ENCODE assay signal across 25 cellular contexts in the genomic region with DNA sequence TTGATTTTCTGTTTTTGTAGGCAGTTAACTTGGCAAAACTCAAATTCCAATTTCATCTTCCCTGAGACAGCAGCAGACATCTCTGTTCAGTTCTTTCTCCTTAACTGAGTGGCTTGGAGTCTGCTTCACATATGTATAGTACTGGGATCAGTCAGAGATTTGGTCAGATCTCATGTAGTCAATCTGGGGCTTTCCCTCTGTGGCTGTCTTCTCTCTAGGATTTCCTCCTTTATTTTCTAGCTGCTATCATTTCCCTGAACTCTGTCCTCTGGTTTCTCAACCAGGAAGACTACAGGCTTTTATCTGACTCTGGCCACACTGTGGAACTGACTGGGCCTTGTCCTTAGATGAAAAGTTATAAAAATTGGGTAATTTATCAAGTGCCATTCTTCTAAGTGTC.
DNase-seq lines count a peak whose midpoint lies in the region; ATAC-seq and TF ChIP-seq lines count a peak whose summit lies in the region.
"Had no signal": no experiment of that assay in that cellular context is flagged by ENCODE, and none has a peak within 500 bp of the region (broad histone marks: within the 10 kb centered on the region; RNA-seq: fewer than 3 reads in every experiment).

No MANE protein-coding gene starts in this region.

- H3K4me3 ChIP-seq in hepatocyte (no peak overlapping the region), liver (ENCODE audit: low read depth in 1 of 3, low read length in 3 of 3) (no peak overlapping the region), stomach (no peak overlapping the region)
- H3K4me3 ChIP-seq: GM23248 had no signal

- H3K9me2 ChIP-seq in hepatocyte (replicated peaks; ENCODE audit: insufficient read depth) = no peaks in the 10 kb centered on the region

- H3K4me1 ChIP-seq in hepatocyte (ENCODE audit: insufficient read depth) = peaks cover 11% of the 10 kb centered on the region
- no peaks in the 10 kb centered on the region for H3K4me1 ChIP-seq in liver (ENCODE audit: control insufficient read depth in 4 of 4, insufficient read depth in 4 of 4, low read length in 3 of 4)
- H3K4me1 ChIP-seq in stomach = peaks cover 0 to 16% (median 4%) of the 10 kb centered on the region in 4 donors

- H3K27ac Mint-ChIP-seq in CD4-positive, alpha-beta T cell = no peak overlapping the region
- H3K27ac Mint-ChIP-seq: CD4-positive, CD25-positive, alpha-beta regulatory T cell; H9 had no signal

- peak; percentile 43 for ATAC-seq in HG02610 (IDR thresholded peaks at IDR 0.05; ENCODE audit: unreplicated experiment)
- ATAC-seq in CD4-positive, alpha-beta T cell (ENCODE audit: poor library complexity) = no peak
- ATAC-seq: Panc1 had no signal

- H3K36me3 ChIP-seq in hepatocyte (replicated peaks; ENCODE audit: insufficient read depth, low read depth) (no peaks in the 10 kb centered on the region), liver (ENCODE audit: control insufficient read depth in 4 of 4, insufficient read depth in 3 of 4, low read depth in 1 of 4, low read length in 3 of 4) (no peaks in the 10 kb centered on the region), stomach (no peaks in the 10 kb centered on the region)

- no peak overlapping the region for H3K9ac ChIP-seq in liver (ENCODE audit: low read depth in 1 of 2, low read length in 2 of 2)
- H3K9ac ChIP-seq: GM23248, KMS-11 had no signal

- H3K9me3 Mint-ChIP-seq in CD4-positive, alpha-beta T cell = peaks cover 6% of the 10 kb centered on the region

- peak; percentile 38 for DNase-seq in amniotic epithelial cell (ENCODE audit: low read depth)
- peak; percentile 11 for DNase-seq in hepatocyte (ENCODE audit: low spot score)
- no peak for DNase-seq in stomach
- no peak for DNase-seq in islet precursor cell
- no peak for DNase-seq in CD4-positive, alpha-beta T cell
- DNase-seq in activated CD4-positive, alpha-beta T cell treated with anti-CD3 and anti-CD28 coated beads for 4 hours = no peak
- DNase-seq: CD4-positive, CD25-positive, alpha-beta regulatory T cell; COR-L47; DMS 273 treated with DMSO at 0.1 percent for 48 hours; DMS79 treated with DMSO at 0.1 percent for 48 hours; GM23248; H9; IMR-90; NCI-H1105; NCI-H146; NCI-H2029; NCI-H226; NCI-H510A treated with DMSO at 0.1 percent for 48 hours; NCI-H748 treated with DMSO at 0.1 percent for 48 hours; NK-92 treated with Interleukin-12 subunit alpha and Interleukin-12 subunit beta, amount 100 ng/mL, for 24 hours; SIG-M5 had no signal

- no peak for TF ChIP-seq POLR2A in stomach (IDR thresholded peaks at IDR 0.05)

- peak in 1 of 2 donors; percentile 23 for TF ChIP-seq RAD21 in liver (IDR thresholded peaks at IDR 0.05)

- no peaks in the 10 kb centered on the region for H3K27me3 ChIP-seq in hepatocyte
- no peaks in the 10 kb centered on the region for H3K27me3 ChIP-seq in liver (ENCODE audit: control insufficient read depth in 4 of 4, insufficient read depth in 4 of 4, low read length in 3 of 4)
- H3K27me3 ChIP-seq in stomach = peaks cover 0 to 7% (median 0%) of the 10 kb centered on the region in 3 donors
- peaks cover 4% of the 10 kb centered on the region for H3K27me3 ChIP-seq in CD4-positive, alpha-beta T cell (ENCODE audit: control insufficient read depth, insufficient read depth, low read length)

- no peaks in the 10 kb centered on the region for H3K4me1 Mint-ChIP-seq in CD4-positive, alpha-beta T cell (ENCODE audit: low read depth)
- H3K4me1 Mint-ChIP-seq: CD4-positive, CD25-positive, alpha-beta regulatory T cell; H9 had no signal

- CTCF ChIA-PET in CD4-positive, alpha-beta T cell (lab: Charles Lee) = no interaction called here

- TF ChIP-seq CTCF in hepatocyte (IDR thresholded peaks at IDR 0.05; ENCODE audit: poor library complexity) (no peak), liver (IDR thresholded peaks at IDR 0.05; ENCODE audit: low read depth, low read length, missing input control) (no peak), stomach (IDR thresholded peaks at IDR 0.05) (no peak)
- no peak for TF ChIP-seq CTCF in CD4-positive, alpha-beta T cell (IDR thresholded peaks at IDR 0.05)

- no peak overlapping the region for H2AFZ ChIP-seq in hepatocyte
- H2AFZ ChIP-seq: GM23248 had no signal

- TF ChIP-seq EP300 in stomach (IDR thresholded peaks at IDR 0.05) = no peak

- no peak overlapping the region for H3K4me2 ChIP-seq in hepatocyte
- H3K4me2 ChIP-seq: KMS-11 had no signal

- no peaks in the 10 kb centered on the region for H4K20me1 ChIP-seq in hepatocyte (ENCODE audit: insufficient read depth, poor library complexity, severe bottlenecking)

- intact Hi-C loops in stomach (cut with DNase I; ENCODE audit: low total_unique reads) = no loop called here
- intact Hi-C loops in CD4-positive, alpha-beta T cell (cut with DNase I, micrococcal nuclease) = no loop called here

- no peaks in the 10 kb centered on the region for H3K36me3 Mint-ChIP-seq in CD4-positive, alpha-beta T cell (ENCODE audit: low read depth)
- H3K36me3 Mint-ChIP-seq: CD4-positive, CD25-positive, alpha-beta regulatory T cell had no signal

- POLR2A ChIA-PET in CD4-positive, alpha-beta T cell (lab: Charles Lee) = no interaction called here

- no peaks in the 10 kb centered on the region for H3K9me3 ChIP-seq in hepatocyte (ENCODE audit: low read depth)
- no peaks in the 10 kb centered on the region for H3K9me3 ChIP-seq in liver (ENCODE audit: control insufficient read depth in 4 of 4, low read length in 3 of 4)
- H3K9me3 ChIP-seq in stomach = peaks cover 0 to 9% (median 4%) of the 10 kb centered on the region in 4 donors
- H3K9me3 ChIP-seq in CD4-positive, alpha-beta T cell (ENCODE audit: control insufficient read depth, low read length) = no peaks in the 10 kb centered on the region

- H3K4me3 Mint-ChIP-seq in CD4-positive, alpha-beta T cell = no peak overlapping the region
- H3K4me3 Mint-ChIP-seq: CD4-positive, CD25-positive, alpha-beta regulatory T cell; H9 had no signal

- H3K27ac ChIP-seq in hepatocyte (no peak overlapping the region), liver (ENCODE audit: low read depth in 1 of 2, low read length in 2 of 2) (no peak overlapping the region), stomach (no peak overlapping the region)
- H3K27ac ChIP-seq in CD4-positive, alpha-beta T cell (ENCODE audit: low read depth, low read length) = no peak overlapping the region
- H3K27ac ChIP-seq: GM23248, KMS-11 had no signal

- no peaks in the 10 kb centered on the region for H3K79me2 ChIP-seq in hepatocyte

- H3K27me3 Mint-ChIP-seq in CD4-positive, alpha-beta T cell = peaks cover 10% of the 10 kb centered on the region

TF ChIP-seq in liver, 16 proteins besides CTCF, POLR2A, EP300 and RAD21:
- TF ChIP-seq HNF4G (IDR thresholded peaks at IDR 0.05) = peak; percentile 19
- TF ChIP-seq, protein P1, sequence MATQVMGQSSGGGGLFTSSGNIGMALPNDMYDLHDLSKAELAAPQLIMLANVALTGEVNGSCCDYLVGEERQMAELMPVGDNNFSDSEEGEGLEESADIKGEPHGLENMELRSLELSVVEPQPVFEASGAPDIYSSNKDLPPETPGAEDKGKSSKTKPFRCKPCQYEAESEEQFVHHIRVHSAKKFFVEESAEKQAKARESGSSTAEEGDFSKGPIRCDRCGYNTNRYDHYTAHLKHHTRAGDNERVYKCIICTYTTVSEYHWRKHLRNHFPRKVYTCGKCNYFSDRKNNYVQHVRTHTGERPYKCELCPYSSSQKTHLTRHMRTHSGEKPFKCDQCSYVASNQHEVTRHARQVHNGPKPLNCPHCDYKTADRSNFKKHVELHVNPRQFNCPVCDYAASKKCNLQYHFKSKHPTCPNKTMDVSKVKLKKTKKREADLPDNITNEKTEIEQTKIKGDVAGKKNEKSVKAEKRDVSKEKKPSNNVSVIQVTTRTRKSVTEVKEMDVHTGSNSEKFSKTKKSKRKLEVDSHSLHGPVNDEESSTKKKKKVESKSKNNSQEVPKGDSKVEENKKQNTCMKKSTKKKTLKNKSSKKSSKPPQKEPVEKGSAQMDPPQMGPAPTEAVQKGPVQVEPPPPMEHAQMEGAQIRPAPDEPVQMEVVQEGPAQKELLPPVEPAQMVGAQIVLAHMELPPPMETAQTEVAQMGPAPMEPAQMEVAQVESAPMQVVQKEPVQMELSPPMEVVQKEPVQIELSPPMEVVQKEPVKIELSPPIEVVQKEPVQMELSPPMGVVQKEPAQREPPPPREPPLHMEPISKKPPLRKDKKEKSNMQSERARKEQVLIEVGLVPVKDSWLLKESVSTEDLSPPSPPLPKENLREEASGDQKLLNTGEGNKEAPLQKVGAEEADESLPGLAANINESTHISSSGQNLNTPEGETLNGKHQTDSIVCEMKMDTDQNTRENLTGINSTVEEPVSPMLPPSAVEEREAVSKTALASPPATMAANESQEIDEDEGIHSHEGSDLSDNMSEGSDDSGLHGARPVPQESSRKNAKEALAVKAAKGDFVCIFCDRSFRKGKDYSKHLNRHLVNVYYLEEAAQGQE (IDR thresholded peaks at IDR 0.05) = no peak
- TF ChIP-seq, protein P2, sequence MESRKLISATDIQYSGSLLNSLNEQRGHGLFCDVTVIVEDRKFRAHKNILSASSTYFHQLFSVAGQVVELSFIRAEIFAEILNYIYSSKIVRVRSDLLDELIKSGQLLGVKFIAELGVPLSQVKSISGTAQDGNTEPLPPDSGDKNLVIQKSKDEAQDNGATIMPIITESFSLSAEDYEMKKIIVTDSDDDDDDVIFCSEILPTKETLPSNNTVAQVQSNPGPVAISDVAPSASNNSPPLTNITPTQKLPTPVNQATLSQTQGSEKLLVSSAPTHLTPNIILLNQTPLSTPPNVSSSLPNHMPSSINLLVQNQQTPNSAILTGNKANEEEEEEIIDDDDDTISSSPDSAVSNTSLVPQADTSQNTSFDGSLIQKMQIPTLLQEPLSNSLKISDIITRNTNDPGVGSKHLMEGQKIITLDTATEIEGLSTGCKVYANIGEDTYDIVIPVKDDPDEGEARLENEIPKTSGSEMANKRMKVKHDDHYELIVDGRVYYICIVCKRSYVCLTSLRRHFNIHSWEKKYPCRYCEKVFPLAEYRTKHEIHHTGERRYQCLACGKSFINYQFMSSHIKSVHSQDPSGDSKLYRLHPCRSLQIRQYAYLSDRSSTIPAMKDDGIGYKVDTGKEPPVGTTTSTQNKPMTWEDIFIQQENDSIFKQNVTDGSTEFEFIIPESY (IDR thresholded peaks at IDR 0.05) = no peak
- peak; percentile 10 to 17 for TF ChIP-seq RXRA (IDR thresholded peaks at IDR 0.05)
- no peak for TF ChIP-seq NR2F2 (IDR thresholded peaks at IDR 0.05)
- no peak for TF ChIP-seq EGR1 (IDR thresholded peaks at IDR 0.05; ENCODE audit: low read depth in 2 of 2)
- peak; percentile 50 to 53 for TF ChIP-seq HNF4A (conservative IDR thresholded peaks at IDR 0.05)
TF ChIP-seq in liver: peak in this region for 3.

Comparison
In these comparisons a context has a peak if more than half of its experiments do, and no peak if none do; other contexts are left out.
1. DNase-seq: peak in amniotic epithelial cell (single experiment) and hepatocyte (single experiment); none in stomach (single experiment), islet precursor cell (single experiment), CD4-positive, alpha-beta T cell (0 of 10) and activated CD4-positive, alpha-beta T cell treated with anti-CD3 and anti-CD28 coated beads for 4 hours (0 of 2).